In the genomic region with DNA sequence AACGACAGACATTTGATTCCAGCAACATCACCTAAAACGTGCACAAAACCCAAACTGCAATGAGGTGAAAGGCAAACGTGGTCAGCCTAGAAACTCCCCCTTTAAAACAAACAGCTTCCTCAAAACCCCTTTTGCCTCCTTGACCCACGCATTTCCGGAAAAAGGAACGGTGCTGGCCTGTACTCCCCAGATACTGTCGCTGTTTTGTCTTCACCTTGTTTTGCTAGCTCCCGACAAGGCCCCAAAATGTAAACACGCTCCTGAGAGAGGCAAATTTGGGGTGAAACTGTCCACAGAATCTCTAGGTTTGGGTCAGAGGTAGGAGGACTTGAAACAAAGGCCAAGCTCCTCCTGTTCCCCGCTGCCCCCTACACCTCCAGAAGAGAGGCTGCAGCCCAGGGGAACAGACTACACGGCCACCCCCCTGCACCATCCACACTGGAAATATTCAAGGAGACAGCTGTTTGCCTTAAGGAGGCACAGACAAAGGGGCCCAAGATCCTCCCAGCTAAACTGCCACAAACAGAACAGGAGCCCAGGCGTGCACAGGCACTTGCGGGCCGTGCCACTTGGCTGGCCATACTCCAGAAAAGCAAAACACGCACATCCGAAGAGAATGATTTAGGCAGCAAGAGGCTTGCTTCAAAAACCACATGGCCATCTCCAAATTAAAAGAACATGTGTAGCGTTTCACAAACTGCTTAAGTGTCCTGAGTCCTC, we compare ENCODE assay signal across 1 cellular context.
A peak's percentile ranks its signal among the peaks of the same experiment; 100 is the strongest.
TF ChIP-seq lines count a peak whose summit lies in the region.

No MANE protein-coding gene starts in this region.

TF ChIP-seq in HEK293, 187 proteins besides CTCF, POLR2A, EP300 and RAD21 (continued from another document):
- TF ChIP-seq PRDM10 (tag by site-specific recombination; IDR thresholded peaks at IDR 0.05) (peak; percentile 32), GLIS2 (tag by site-specific recombination; IDR thresholded peaks at IDR 0.05) (0 out of 2 replicates have a peak, but pooled peaks have one; percentile 12), ZNF426 (tag by site-specific recombination; IDR thresholded peaks at IDR 0.05) (no peak), ZNF341 (tag by site-specific recombination; IDR thresholded peaks at IDR 0.05; ENCODE audit: low read depth) (0 out of 2 replicates have a peak, but pooled peaks have one; percentile 31), PRDM4 (tag by site-specific recombination; IDR thresholded peaks at IDR 0.05) (peak; percentile 86)
- TF ChIP-seq, protein P1, sequence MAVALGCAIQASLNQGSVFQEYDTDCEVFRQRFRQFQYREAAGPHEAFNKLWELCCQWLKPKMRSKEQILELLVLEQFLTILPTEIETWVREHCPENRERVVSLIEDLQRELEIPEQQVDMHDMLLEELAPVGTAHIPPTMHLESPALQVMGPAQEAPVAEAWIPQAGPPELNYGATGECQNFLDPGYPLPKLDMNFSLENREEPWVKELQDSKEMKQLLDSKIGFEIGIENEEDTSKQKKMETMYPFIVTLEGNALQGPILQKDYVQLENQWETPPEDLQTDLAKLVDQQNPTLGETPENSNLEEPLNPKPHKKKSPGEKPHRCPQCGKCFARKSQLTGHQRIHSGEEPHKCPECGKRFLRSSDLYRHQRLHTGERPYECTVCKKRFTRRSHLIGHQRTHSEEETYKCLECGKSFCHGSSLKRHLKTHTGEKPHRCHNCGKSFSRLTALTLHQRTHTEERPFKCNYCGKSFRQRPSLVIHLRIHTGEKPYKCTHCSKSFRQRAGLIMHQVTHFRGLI (tag by site-specific recombination; IDR thresholded peaks at IDR 0.05): peak; percentile 74
